7 cellular contexts compared by ENCODE assay signal in the genomic region with DNA sequence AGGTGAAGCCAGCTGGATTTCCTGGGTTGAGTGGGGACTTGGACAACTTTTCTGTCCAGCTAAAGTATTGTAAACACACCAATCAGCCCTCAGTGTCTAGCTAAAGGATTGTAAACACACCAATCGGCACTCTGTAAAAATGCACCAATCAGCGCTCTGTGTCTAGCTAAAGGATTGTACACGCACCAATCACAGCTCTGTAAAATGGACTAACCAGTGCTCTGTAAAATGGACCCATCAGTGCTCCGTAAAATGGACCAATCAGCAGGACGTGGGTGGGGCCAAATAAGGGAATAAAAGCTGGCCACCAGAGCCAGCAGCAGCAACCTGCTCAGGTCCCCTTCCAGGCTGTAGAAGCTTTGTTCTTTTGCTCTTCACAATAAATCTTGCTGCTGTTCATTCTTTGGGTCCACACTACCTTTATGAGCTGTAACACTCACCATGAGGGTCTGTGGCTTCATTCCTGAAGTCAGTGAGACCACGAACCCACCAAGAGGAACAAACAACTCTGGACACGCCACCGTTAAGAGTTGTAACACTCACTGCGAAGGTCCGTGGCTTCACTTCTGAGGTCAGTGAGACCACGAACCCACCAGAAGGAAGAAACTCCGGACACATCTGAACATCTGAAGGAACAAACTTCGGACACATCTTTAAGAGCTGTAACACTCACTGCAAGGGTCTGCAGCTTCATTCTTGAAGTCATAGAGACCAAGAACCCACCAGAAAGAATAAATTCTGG. TPM values are rescaled to one million over a fixed set of nuclear protein-coding genes. Genes with fewer than 3 reads are reported as not detected.
DNase-seq lines count a peak whose midpoint lies in the region; ATAC-seq and TF ChIP-seq lines count a peak whose summit lies in the region.
"Not testable (repeated sequence)": the region's sequence is repeated elsewhere in the genome, so short reads cannot be mapped to it uniquely, and the experiment has no call there.

No MANE protein-coding gene starts in this region.

- H3K4me3 Mint-ChIP-seq in Calu3 (ENCODE audit: low read depth, unreplicated experiment); MCF 10A (ENCODE audit: unreplicated experiment): not testable (repeated sequence)

- not testable (repeated sequence) for H3K9me3 Mint-ChIP-seq in Calu3 (ENCODE audit: low read depth, unreplicated experiment); MCF 10A (ENCODE audit: unreplicated experiment)

- not testable (repeated sequence) for DNase-seq in Calu3; RWPE1 (ENCODE audit: low spot score); MCF 10A (ENCODE audit: unreplicated experiment); left lung; upper lobe of right lung
- peak; percentile 65 for DNase-seq in myocyte (ENCODE audit: low read depth)

- not testable (repeated sequence) for H3K9me3 ChIP-seq in left lung; skeletal muscle satellite cell (replicated peaks; ENCODE audit: low read length); upper lobe of right lung

- H3K27me3 ChIP-seq in left lung; skeletal muscle satellite cell (ENCODE audit: control insufficient read depth, insufficient read depth, low read length); upper lobe of right lung: not testable (repeated sequence)

- intact Hi-C loops in Calu3 (cut with micrococcal nuclease; ENCODE audit: unreplicated experiment) (loop anchor here (2.0 kb wide), 1 partner anchor 47 kb away; no protein-coding TSS in a partner anchor), MCF 10A (cut with micrococcal nuclease) (loop anchor here (5.0 to 10.0 kb wide), 3 partner anchors 49 to 151 kb away; no protein-coding TSS in a partner anchor)
- intact Hi-C loops in left lung (cut with DNase I); upper lobe of right lung (cut with DNase I): not testable (repeated sequence)

- CTCF ChIA-PET in Calu3 (lab: Charles Lee) (interaction anchor here (0.6 to 0.7 kb wide), 3 partner anchors 23 to 231 kb away, joined by 3 to 11 read pairs (median 4); no protein-coding TSS in a partner anchor), MCF 10A (lab: Yijun Ruan, JAX) (interaction anchor here (0.6 to 1.2 kb wide), 6 partner anchors 10 to 259 kb away, joined by 3 to 4 read pairs (median 3); no protein-coding TSS in a partner anchor)
- CTCF ChIA-PET in RWPE1 (lab: Yijun Ruan, JAX), result not testable (repeated sequence)

- H3K4me1 Mint-ChIP-seq in Calu3 (ENCODE audit: low read depth, unreplicated experiment) (peaks cover 77% of the 10 kb centered on the region), MCF 10A (ENCODE audit: insufficient read depth, unreplicated experiment) (peaks cover 58% of the 10 kb centered on the region)

- H3K27ac ChIP-seq in RWPE1, result peak overlapping the region; percentile 94
- H3K27ac ChIP-seq in left lung, result peak overlapping the region; percentile 55 to 77
- peak overlapping the region; percentile 69 for H3K27ac ChIP-seq in upper lobe of right lung

- H3K27ac Mint-ChIP-seq in Calu3 (ENCODE audit: unreplicated experiment) (peak overlapping the region; percentile 88), MCF 10A (ENCODE audit: low read depth, unreplicated experiment) (peak overlapping the region; percentile 77)

- H3K4me3 ChIP-seq in left lung; skeletal muscle satellite cell (ENCODE audit: low read length); upper lobe of right lung: not testable (repeated sequence)

- not testable (repeated sequence) for BruUV-seq in Calu3 (replicated peaks; lab: Mats Ljungman, UMichigan); MCF 10A (replicated peaks; lab: Mats Ljungman, UMichigan)

- H3K4me1 ChIP-seq in left lung, result peaks cover 20 to 38% of the 10 kb centered on the region in 2 donors
- H3K4me1 ChIP-seq in skeletal muscle satellite cell (ENCODE audit: control insufficient read depth, insufficient read depth, low read length), result peaks cover 55% of the 10 kb centered on the region
- H3K4me1 ChIP-seq in upper lobe of right lung, result peaks cover 42% of the 10 kb centered on the region

- H3K36me3 ChIP-seq in left lung; skeletal muscle satellite cell (ENCODE audit: insufficient read depth, low read length); upper lobe of right lung: not testable (repeated sequence)

- TF ChIP-seq CTCF in Calu3 (IDR thresholded peaks at IDR 0.05; ENCODE audit: unreplicated experiment); RWPE1 (conservative IDR thresholded peaks at IDR 0.05; ENCODE audit: low read depth); MCF 10A (IDR thresholded peaks at IDR 0.05; ENCODE audit: unreplicated experiment); left lung (IDR thresholded peaks at IDR 0.05); upper lobe of right lung (IDR thresholded peaks at IDR 0.05): not testable (repeated sequence)

- ATAC-seq in left lung, upper lobe of right lung: not testable (repeated sequence)

- H3K36me3 Mint-ChIP-seq in Calu3 (ENCODE audit: insufficient read depth, unreplicated experiment), result peaks cover 41% of the 10 kb centered on the region
- not testable (repeated sequence) for H3K36me3 Mint-ChIP-seq in MCF 10A (ENCODE audit: insufficient read depth, unreplicated experiment)

- POLR2A ChIA-PET in RWPE1 (lab: Yijun Ruan, JAX; ENCODE audit: low non-redundant PET), result not testable (repeated sequence)
- POLR2A ChIA-PET in MCF 10A (lab: Yijun Ruan, JAX), result interaction anchor here (0.6 to 3.1 kb wide), 11 partner anchors 12 to 183 kb away, joined by 3 to 20 read pairs (median 6); partner anchors contain the start of gene TNS3

- peak overlapping the region; percentile 67 for H3K9ac ChIP-seq in skeletal muscle satellite cell (ENCODE audit: low read depth, low read length)

- H3K27me3 Mint-ChIP-seq in Calu3 (ENCODE audit: unreplicated experiment); MCF 10A (ENCODE audit: insufficient read depth, unreplicated experiment): not testable (repeated sequence)

- H3K4me2 ChIP-seq in skeletal muscle satellite cell (ENCODE audit: low read length), result not testable (repeated sequence)

RNA-seq across cellular contexts. Expression of gene TNS3, which starts 21.8 kb away (rescaled TPM):
- total RNA-seq in Calu3 (2022), result 102 and 135 TPM in 2 replicates
- 30.1 and 33.3 TPM in 2 replicates for total RNA-seq in MCF 10A (2022)
- 100 to 1,000 TPM; 126 to 151 TPM for total RNA-seq in left lung
- 241 and 322 TPM in 2 replicates for total RNA-seq in myocyte
- 267 TPM for polyA plus RNA-seq in myocyte (2012)
- 9.9 and 11.4 TPM in 2 replicates for total RNA-seq in skeletal muscle satellite cell (2012; rRNA removed)
- 168 TPM for total RNA-seq in upper lobe of right lung
